1 cellular context compared by ENCODE assay signal in genomic region chr10:95561200-95562177, GRCh38.
TF ChIP-seq lines count a peak whose summit lies in the region.

Gene SORBS1, minus strand, starts transcription at chr10:95561371. Its CDS starts 120,236 bp downstream, at chr10:95441135.

TF ChIP-seq in K562, 482 proteins besides CTCF, POLR2A, EP300 and RAD21 (continued from another document and continues in another):
- TF ChIP-seq ZHX1 (conservative IDR thresholded peaks at IDR 0.05; ENCODE audit: low read length) (no peak), PURB (CRISPR knock-in tag; IDR thresholded peaks at IDR 0.05; ENCODE audit: low read depth) (no peak), ZFP36 (IDR thresholded peaks at IDR 0.05; ENCODE audit: low read depth, low read length, partially characterized antibody) (no peak), CREBBP (IDR thresholded peaks at IDR 0.05; ENCODE audit: low read depth, low read length) (no peak), RNF2 (IDR thresholded peaks at IDR 0.05) (no peak), SRSF1 (IDR thresholded peaks at IDR 0.05; ENCODE audit: low read depth, low read length) (no peak), USF1 (CRISPR knock-in tag; IDR thresholded peaks at IDR 0.05) (no peak), ZBTB17 (CRISPR knock-in tag; IDR thresholded peaks at IDR 0.05) (no peak), ZNF282 (CRISPR knock-in tag; IDR thresholded peaks at IDR 0.05) (no peak), POLR2AphosphoS5 (IDR thresholded peaks at IDR 0.05; ENCODE audit: control insufficient read depth, insufficient read depth, low read depth, low read length) (peak; percentile 34), RBM22 (IDR thresholded peaks at IDR 0.05; ENCODE audit: low read depth, low read length, poor library complexity, severe bottlenecking) (no peak), ZNF695 (CRISPR knock-in tag; IDR thresholded peaks at IDR 0.05) (no peak), ZNF263 (CRISPR knock-in tag; IDR thresholded peaks at IDR 0.05; ENCODE audit: borderline replicate concordance) (no peak), KAT2B (IDR thresholded peaks at IDR 0.05; ENCODE audit: low read depth, low read length) (no peak), POU5F1 (IDR thresholded peaks at IDR 0.05; ENCODE audit: borderline replicate concordance, low read depth, low read length, partially characterized antibody) (no peak), PCBP1 (IDR thresholded peaks at IDR 0.05; ENCODE audit: low read depth, low read length, poor library complexity, severe bottlenecking) (no peak), ZNF551 (CRISPR knock-in tag; IDR thresholded peaks at IDR 0.05) (no peak), MCM5 (IDR thresholded peaks at IDR 0.05; ENCODE audit: low read depth) (no peak), FOXA1 (IDR thresholded peaks at IDR 0.05; ENCODE audit: borderline replicate concordance) (no peak), SP2 (IDR thresholded peaks at IDR 0.05; ENCODE audit: extremely low read depth, low read depth, low read length, poor library complexity, severe bottlenecking) (no peak), REST (CRISPR knock-in tag; IDR thresholded peaks at IDR 0.05; ENCODE audit: low read depth) (no peak), PTBP1 (IDR thresholded peaks at IDR 0.05; ENCODE audit: low read depth, low read length) (0 out of 2 replicates have a peak, but pooled peaks have one; percentile 45), POLR3A (IDR thresholded peaks at IDR 0.05; ENCODE audit: borderline replicate concordance, extremely low read depth, insufficient read depth, insufficient read length) (no peak)
- TF ChIP-seq, protein P1, sequence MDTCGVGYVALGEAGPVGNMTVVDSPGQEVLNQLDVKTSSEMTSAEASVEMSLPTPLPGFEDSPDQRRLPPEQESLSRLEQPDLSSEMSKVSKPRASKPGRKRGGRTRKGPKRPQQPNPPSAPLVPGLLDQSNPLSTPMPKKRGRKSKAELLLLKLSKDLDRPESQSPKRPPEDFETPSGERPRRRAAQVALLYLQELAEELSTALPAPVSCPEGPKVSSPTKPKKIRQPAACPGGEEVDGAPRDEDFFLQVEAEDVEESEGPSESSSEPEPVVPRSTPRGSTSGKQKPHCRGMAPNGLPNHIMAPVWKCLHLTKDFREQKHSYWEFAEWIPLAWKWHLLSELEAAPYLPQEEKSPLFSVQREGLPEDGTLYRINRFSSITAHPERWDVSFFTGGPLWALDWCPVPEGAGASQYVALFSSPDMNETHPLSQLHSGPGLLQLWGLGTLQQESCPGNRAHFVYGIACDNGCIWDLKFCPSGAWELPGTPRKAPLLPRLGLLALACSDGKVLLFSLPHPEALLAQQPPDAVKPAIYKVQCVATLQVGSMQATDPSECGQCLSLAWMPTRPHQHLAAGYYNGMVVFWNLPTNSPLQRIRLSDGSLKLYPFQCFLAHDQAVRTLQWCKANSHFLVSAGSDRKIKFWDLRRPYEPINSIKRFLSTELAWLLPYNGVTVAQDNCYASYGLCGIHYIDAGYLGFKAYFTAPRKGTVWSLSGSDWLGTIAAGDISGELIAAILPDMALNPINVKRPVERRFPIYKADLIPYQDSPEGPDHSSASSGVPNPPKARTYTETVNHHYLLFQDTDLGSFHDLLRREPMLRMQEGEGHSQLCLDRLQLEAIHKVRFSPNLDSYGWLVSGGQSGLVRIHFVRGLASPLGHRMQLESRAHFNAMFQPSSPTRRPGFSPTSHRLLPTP (IDR thresholded peaks at IDR 0.05; ENCODE audit: borderline replicate concordance, extremely low read depth, insufficient read length) = no peak
- TF ChIP-seq, protein P2, sequence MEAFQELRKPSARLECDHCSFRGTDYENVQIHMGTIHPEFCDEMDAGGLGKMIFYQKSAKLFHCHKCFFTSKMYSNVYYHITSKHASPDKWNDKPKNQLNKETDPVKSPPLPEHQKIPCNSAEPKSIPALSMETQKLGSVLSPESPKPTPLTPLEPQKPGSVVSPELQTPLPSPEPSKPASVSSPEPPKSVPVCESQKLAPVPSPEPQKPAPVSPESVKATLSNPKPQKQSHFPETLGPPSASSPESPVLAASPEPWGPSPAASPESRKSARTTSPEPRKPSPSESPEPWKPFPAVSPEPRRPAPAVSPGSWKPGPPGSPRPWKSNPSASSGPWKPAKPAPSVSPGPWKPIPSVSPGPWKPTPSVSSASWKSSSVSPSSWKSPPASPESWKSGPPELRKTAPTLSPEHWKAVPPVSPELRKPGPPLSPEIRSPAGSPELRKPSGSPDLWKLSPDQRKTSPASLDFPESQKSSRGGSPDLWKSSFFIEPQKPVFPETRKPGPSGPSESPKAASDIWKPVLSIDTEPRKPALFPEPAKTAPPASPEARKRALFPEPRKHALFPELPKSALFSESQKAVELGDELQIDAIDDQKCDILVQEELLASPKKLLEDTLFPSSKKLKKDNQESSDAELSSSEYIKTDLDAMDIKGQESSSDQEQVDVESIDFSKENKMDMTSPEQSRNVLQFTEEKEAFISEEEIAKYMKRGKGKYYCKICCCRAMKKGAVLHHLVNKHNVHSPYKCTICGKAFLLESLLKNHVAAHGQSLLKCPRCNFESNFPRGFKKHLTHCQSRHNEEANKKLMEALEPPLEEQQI (IDR thresholded peaks at IDR 0.05) = no peak
- TF ChIP-seq, protein P3, sequence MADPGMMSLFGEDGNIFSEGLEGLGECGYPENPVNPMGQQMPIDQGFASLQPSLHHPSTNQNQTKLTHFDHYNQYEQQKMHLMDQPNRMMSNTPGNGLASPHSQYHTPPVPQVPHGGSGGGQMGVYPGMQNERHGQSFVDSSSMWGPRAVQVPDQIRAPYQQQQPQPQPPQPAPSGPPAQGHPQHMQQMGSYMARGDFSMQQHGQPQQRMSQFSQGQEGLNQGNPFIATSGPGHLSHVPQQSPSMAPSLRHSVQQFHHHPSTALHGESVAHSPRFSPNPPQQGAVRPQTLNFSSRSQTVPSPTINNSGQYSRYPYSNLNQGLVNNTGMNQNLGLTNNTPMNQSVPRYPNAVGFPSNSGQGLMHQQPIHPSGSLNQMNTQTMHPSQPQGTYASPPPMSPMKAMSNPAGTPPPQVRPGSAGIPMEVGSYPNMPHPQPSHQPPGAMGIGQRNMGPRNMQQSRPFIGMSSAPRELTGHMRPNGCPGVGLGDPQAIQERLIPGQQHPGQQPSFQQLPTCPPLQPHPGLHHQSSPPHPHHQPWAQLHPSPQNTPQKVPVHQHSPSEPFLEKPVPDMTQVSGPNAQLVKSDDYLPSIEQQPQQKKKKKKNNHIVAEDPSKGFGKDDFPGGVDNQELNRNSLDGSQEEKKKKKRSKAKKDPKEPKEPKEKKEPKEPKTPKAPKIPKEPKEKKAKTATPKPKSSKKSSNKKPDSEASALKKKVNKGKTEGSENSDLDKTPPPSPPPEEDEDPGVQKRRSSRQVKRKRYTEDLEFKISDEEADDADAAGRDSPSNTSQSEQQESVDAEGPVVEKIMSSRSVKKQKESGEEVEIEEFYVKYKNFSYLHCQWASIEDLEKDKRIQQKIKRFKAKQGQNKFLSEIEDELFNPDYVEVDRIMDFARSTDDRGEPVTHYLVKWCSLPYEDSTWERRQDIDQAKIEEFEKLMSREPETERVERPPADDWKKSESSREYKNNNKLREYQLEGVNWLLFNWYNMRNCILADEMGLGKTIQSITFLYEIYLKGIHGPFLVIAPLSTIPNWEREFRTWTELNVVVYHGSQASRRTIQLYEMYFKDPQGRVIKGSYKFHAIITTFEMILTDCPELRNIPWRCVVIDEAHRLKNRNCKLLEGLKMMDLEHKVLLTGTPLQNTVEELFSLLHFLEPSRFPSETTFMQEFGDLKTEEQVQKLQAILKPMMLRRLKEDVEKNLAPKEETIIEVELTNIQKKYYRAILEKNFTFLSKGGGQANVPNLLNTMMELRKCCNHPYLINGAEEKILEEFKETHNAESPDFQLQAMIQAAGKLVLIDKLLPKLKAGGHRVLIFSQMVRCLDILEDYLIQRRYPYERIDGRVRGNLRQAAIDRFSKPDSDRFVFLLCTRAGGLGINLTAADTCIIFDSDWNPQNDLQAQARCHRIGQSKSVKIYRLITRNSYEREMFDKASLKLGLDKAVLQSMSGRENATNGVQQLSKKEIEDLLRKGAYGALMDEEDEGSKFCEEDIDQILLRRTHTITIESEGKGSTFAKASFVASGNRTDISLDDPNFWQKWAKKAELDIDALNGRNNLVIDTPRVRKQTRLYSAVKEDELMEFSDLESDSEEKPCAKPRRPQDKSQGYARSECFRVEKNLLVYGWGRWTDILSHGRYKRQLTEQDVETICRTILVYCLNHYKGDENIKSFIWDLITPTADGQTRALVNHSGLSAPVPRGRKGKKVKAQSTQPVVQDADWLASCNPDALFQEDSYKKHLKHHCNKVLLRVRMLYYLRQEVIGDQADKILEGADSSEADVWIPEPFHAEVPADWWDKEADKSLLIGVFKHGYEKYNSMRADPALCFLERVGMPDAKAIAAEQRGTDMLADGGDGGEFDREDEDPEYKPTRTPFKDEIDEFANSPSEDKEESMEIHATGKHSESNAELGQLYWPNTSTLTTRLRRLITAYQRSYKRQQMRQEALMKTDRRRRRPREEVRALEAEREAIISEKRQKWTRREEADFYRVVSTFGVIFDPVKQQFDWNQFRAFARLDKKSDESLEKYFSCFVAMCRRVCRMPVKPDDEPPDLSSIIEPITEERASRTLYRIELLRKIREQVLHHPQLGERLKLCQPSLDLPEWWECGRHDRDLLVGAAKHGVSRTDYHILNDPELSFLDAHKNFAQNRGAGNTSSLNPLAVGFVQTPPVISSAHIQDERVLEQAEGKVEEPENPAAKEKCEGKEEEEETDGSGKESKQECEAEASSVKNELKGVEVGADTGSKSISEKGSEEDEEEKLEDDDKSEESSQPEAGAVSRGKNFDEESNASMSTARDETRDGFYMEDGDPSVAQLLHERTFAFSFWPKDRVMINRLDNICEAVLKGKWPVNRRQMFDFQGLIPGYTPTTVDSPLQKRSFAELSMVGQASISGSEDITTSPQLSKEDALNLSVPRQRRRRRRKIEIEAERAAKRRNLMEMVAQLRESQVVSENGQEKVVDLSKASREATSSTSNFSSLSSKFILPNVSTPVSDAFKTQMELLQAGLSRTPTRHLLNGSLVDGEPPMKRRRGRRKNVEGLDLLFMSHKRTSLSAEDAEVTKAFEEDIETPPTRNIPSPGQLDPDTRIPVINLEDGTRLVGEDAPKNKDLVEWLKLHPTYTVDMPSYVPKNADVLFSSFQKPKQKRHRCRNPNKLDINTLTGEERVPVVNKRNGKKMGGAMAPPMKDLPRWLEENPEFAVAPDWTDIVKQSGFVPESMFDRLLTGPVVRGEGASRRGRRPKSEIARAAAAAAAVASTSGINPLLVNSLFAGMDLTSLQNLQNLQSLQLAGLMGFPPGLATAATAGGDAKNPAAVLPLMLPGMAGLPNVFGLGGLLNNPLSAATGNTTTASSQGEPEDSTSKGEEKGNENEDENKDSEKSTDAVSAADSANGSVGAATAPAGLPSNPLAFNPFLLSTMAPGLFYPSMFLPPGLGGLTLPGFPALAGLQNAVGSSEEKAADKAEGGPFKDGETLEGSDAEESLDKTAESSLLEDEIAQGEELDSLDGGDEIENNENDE (IDR thresholded peaks at IDR 0.05; ENCODE audit: low read depth, low read length) = no peak
- TF ChIP-seq, protein P4, sequence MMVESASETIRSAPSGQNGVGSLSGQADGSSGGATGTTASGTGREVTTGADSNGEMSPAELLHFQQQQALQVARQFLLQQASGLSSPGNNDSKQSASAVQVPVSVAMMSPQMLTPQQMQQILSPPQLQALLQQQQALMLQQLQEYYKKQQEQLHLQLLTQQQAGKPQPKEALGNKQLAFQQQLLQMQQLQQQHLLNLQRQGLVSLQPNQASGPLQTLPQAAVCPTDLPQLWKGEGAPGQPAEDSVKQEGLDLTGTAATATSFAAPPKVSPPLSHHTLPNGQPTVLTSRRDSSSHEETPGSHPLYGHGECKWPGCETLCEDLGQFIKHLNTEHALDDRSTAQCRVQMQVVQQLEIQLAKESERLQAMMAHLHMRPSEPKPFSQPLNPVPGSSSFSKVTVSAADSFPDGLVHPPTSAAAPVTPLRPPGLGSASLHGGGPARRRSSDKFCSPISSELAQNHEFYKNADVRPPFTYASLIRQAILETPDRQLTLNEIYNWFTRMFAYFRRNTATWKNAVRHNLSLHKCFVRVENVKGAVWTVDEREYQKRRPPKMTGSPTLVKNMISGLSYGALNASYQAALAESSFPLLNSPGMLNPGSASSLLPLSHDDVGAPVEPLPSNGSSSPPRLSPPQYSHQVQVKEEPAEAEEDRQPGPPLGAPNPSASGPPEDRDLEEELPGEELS (CRISPR knock-in tag; IDR thresholded peaks at IDR 0.05; ENCODE audit: borderline replicate concordance) = no peak
